In the genomic region with DNA sequence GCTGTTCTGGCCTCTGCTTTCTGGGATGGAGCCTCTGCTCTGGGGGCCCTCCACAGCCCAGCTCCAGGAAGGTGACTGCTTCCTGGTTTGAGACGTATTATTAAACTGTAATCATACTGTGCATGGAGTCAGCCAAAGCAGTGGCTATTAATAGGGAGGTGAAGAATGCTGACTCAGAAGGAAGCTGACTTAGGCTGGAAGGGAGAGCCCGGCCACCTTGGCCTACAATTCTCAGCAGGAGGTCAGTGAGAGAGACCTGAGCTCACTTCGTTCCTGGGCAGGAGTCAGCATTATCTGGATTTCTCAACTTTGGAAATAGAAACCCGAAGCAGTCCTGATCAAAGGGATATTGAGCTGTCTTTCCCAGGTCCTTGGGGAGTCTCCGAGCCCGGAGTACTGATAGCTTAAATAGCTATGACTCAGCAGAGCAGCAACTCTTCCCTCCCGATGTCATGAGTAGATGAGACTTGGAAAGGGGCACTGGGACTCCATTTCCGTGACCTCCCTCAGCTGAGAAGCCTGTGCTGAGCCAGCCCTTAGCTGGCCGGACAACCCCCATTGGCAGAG, we compare ENCODE assay signal across 7 cellular contexts.
DNase-seq lines count a peak whose midpoint lies in the region; ATAC-seq, FAIRE-seq and TF ChIP-seq lines count a peak whose summit lies in the region.

No MANE protein-coding gene starts in this region.

- H3K4me3 ChIP-seq in MM.1S (ENCODE audit: low read length): no peak overlapping the region
- no peak overlapping the region for H3K4me3 ChIP-seq in choroid plexus epithelial cell (ENCODE audit: low read depth, low read length)

- H3K27me3 ChIP-seq in MM.1S (replicated peaks; ENCODE audit: insufficient read depth, low read length): no peaks in the 10 kb centered on the region

- H3K36me3 ChIP-seq in MM.1S (replicated peaks; ENCODE audit: insufficient read depth, low read length): no peaks in the 10 kb centered on the region

- H3K79me2 ChIP-seq in MM.1S (ENCODE audit: low read length): no peaks in the 10 kb centered on the region

- H3K9ac ChIP-seq in MM.1S (ENCODE audit: low read length): no peak overlapping the region

- FAIRE-seq in urothelium cell line (lab: Jason Lieb, UNC): peak; percentile 96

- DNase-seq in MM.1S (no peak), choroid plexus epithelial cell (ENCODE audit: low read depth) (peak; percentile 78), left lobe of liver (ENCODE audit: low spot score) (no peak), urothelium cell line (ENCODE audit: low spot score) (peak; percentile 89), foreskin melanocyte (no peak)

- no peaks in the 10 kb centered on the region for H4K20me1 ChIP-seq in MM.1S (ENCODE audit: insufficient read depth, low read length)

- peaks cover 40% of the 10 kb centered on the region for H3K4me1 ChIP-seq in MM.1S (ENCODE audit: low read length)

- no peaks in the 10 kb centered on the region for H3K9me3 ChIP-seq in MM.1S (replicated peaks; ENCODE audit: insufficient read depth, low read length)

- ATAC-seq in left lobe of liver: peak; percentile 29
- no peak for ATAC-seq in HG02759 (IDR thresholded peaks at IDR 0.05; ENCODE audit: unreplicated experiment)
- ATAC-seq in HG03175 (IDR thresholded peaks at IDR 0.05; ENCODE audit: unreplicated experiment): no peak

- 0 out of 2 replicates have a peak overlapping the region, but pooled peaks have one; percentile 42 for H2AFZ ChIP-seq in MM.1S (ENCODE audit: low read length)

- peak overlapping the region; percentile 68; the same call in 1 of the 2 replicates for H3K27ac ChIP-seq in MM.1S (ENCODE audit: low read length)

- TF ChIP-seq CTCF in MM.1S (IDR thresholded peaks at IDR 0.05; ENCODE audit: low read length) (no peak), choroid plexus epithelial cell (conservative IDR thresholded peaks at IDR 0.05; ENCODE audit: low read depth, low read length) (no peak)

- H3F3A ChIP-seq in MM.1S (ENCODE audit: insufficient read depth, low read length): peaks cover 27% of the 10 kb centered on the region

- H3K4me2 ChIP-seq in MM.1S (ENCODE audit: low read depth, low read length): peak overlapping the region; percentile 47; the same call in 1 of the 2 replicates

- H3K9me2 ChIP-seq in MM.1S (replicated peaks; ENCODE audit: insufficient read depth, low read length): no peaks in the 10 kb centered on the region

Comparison
In these comparisons a context has a peak if more than half of its experiments do, and no peak if none do; other contexts are left out.
1. DNase-seq: peak in choroid plexus epithelial cell (single experiment) and urothelium cell line (single experiment); none in MM.1S (single experiment), left lobe of liver (single experiment) and foreskin melanocyte (single experiment).